3 cellular contexts compared by ENCODE assay signal in the genomic region with DNA sequence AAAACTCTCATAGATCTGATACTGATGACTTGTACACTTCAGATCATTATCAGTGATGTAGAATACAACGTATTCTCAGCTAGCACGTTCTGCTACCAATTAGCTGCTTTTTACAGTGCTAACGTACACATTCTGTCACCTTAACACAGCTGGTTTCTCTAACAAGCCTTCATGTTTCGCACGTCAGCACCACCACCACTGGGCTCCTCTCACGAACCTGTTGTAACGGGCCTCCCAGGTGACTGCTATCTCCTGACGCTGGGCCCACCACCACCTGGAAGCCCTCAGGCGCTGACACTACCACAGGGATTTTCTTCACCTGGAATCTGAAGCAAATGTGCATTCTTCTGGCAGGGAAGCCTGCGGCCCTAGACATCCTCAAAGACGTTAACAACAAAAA.
TF ChIP-seq lines count a peak whose summit lies in the region.

No MANE protein-coding gene starts in this region.

TF ChIP-seq in GM12891, 5 proteins besides CTCF, POLR2A, EP300 and RAD21:
- peak; percentile 58; the same call in 1 of the 2 replicates for TF ChIP-seq POLR2AphosphoS5 (IDR thresholded peaks at IDR 0.05; ENCODE audit: low read depth, low read length)
- no peak for TF ChIP-seq TAF1 (IDR thresholded peaks at IDR 0.05; ENCODE audit: low read depth, low read length)

TF ChIP-seq in K562, 482 proteins besides CTCF, POLR2A, EP300 and RAD21 (continues in another document):
- TF ChIP-seq HNRNPH1 (optimal IDR thresholded peaks at IDR 0.05; ENCODE audit: low read depth, low read length): no peak
- TF ChIP-seq ZNF124 (CRISPR knock-in tag; IDR thresholded peaks at IDR 0.05): no peak
- TF ChIP-seq ZNF146 (CRISPR knock-in tag; IDR thresholded peaks at IDR 0.05; ENCODE audit: unreplicated experiment): no peak
- TF ChIP-seq ZBTB9 (CRISPR knock-in tag; IDR thresholded peaks at IDR 0.05): no peak
- TF ChIP-seq BCLAF1 (IDR thresholded peaks at IDR 0.05; ENCODE audit: borderline replicate concordance in 1 of 2, control insufficient read depth in 1 of 2, low read depth in 2 of 2, low read length in 1 of 2): 0 out of 4 replicates have a peak, but pooled peaks of 1 of the 2 experiments have one; percentile 25
- no peak for TF ChIP-seq ZNF140 (CRISPR knock-in tag; IDR thresholded peaks at IDR 0.05)
- TF ChIP-seq SUPT5H (IDR thresholded peaks at IDR 0.05): 0 out of 2 replicates have a peak, but pooled peaks have one; percentile 18
- TF ChIP-seq, protein P1, sequence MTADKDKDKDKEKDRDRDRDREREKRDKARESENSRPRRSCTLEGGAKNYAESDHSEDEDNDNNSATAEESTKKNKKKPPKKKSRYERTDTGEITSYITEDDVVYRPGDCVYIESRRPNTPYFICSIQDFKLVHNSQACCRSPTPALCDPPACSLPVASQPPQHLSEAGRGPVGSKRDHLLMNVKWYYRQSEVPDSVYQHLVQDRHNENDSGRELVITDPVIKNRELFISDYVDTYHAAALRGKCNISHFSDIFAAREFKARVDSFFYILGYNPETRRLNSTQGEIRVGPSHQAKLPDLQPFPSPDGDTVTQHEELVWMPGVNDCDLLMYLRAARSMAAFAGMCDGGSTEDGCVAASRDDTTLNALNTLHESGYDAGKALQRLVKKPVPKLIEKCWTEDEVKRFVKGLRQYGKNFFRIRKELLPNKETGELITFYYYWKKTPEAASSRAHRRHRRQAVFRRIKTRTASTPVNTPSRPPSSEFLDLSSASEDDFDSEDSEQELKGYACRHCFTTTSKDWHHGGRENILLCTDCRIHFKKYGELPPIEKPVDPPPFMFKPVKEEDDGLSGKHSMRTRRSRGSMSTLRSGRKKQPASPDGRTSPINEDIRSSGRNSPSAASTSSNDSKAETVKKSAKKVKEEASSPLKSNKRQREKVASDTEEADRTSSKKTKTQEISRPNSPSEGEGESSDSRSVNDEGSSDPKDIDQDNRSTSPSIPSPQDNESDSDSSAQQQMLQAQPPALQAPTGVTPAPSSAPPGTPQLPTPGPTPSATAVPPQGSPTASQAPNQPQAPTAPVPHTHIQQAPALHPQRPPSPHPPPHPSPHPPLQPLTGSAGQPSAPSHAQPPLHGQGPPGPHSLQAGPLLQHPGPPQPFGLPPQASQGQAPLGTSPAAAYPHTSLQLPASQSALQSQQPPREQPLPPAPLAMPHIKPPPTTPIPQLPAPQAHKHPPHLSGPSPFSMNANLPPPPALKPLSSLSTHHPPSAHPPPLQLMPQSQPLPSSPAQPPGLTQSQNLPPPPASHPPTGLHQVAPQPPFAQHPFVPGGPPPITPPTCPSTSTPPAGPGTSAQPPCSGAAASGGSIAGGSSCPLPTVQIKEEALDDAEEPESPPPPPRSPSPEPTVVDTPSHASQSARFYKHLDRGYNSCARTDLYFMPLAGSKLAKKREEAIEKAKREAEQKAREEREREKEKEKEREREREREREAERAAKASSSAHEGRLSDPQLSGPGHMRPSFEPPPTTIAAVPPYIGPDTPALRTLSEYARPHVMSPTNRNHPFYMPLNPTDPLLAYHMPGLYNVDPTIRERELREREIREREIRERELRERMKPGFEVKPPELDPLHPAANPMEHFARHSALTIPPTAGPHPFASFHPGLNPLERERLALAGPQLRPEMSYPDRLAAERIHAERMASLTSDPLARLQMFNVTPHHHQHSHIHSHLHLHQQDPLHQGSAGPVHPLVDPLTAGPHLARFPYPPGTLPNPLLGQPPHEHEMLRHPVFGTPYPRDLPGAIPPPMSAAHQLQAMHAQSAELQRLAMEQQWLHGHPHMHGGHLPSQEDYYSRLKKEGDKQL (CRISPR knock-in tag; IDR thresholded peaks at IDR 0.05; ENCODE audit: borderline replicate concordance): no peak
- TF ChIP-seq HDAC8 (tag; IDR thresholded peaks at IDR 0.05): no peak
- TF ChIP-seq SNIP1 (IDR thresholded peaks at IDR 0.05; ENCODE audit: low read depth): no peak
- peak; percentile 28 for TF ChIP-seq POLR2AphosphoS5 (IDR thresholded peaks at IDR 0.05; ENCODE audit: control insufficient read depth, insufficient read depth, low read depth, low read length)
- no peak for TF ChIP-seq ERF (CRISPR knock-in tag; IDR thresholded peaks at IDR 0.05)
- TF ChIP-seq ATF1 (CRISPR knock-in tag; IDR thresholded peaks at IDR 0.05): no peak
- no peak for TF ChIP-seq ATF1 (tag; IDR thresholded peaks at IDR 0.05)
- no peak for TF ChIP-seq PPARD (CRISPR knock-in tag; IDR thresholded peaks at IDR 0.05)
- no peak for TF ChIP-seq ZNF263 (CRISPR knock-in tag; IDR thresholded peaks at IDR 0.05; ENCODE audit: borderline replicate concordance)
- no peak for TF ChIP-seq CEBPG (CRISPR knock-in tag; IDR thresholded peaks at IDR 0.05)
- TF ChIP-seq CEBPG (tag; conservative IDR thresholded peaks at IDR 0.05 in 1 of 2, IDR thresholded peaks at IDR 0.05 in 1 of 2): no peak
- TF ChIP-seq CBFB (CRISPR knock-in tag; IDR thresholded peaks at IDR 0.05): no peak
- TF ChIP-seq POLR2B (IDR thresholded peaks at IDR 0.05; ENCODE audit: low read depth, partially characterized antibody): peak; percentile 15
- no peak for TF ChIP-seq MCM7 (IDR thresholded peaks at IDR 0.05)

TF ChIP-seq in SK-N-SH treated with all-trans-retinoic acid at 6 μM for 48 hours, 23 proteins besides CTCF, POLR2A, EP300 and RAD21:
- TF ChIP-seq ARNTL (CRISPR knock-in tag; IDR thresholded peaks at IDR 0.05; ENCODE audit: borderline replicate concordance, low read depth): no peak
- no peak for TF ChIP-seq POU6F1 (CRISPR knock-in tag; IDR thresholded peaks at IDR 0.05; ENCODE audit: borderline replicate concordance, low read depth)
- TF ChIP-seq, protein P2, sequence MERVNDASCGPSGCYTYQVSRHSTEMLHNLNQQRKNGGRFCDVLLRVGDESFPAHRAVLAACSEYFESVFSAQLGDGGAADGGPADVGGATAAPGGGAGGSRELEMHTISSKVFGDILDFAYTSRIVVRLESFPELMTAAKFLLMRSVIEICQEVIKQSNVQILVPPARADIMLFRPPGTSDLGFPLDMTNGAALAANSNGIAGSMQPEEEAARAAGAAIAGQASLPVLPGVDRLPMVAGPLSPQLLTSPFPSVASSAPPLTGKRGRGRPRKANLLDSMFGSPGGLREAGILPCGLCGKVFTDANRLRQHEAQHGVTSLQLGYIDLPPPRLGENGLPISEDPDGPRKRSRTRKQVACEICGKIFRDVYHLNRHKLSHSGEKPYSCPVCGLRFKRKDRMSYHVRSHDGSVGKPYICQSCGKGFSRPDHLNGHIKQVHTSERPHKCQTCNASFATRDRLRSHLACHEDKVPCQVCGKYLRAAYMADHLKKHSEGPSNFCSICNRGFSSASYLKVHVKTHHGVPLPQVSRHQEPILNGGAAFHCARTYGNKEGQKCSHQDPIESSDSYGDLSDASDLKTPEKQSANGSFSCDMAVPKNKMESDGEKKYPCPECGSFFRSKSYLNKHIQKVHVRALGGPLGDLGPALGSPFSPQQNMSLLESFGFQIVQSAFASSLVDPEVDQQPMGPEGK (CRISPR knock-in tag; IDR thresholded peaks at IDR 0.05; ENCODE audit: borderline replicate concordance): no peak
